Comparison of ENCODE assay signal across 1 cellular context in genomic region chr17:1716076-1716911, GRCh38.
A peak's percentile ranks its signal among the peaks of the same experiment; 100 is the strongest.
TF ChIP-seq lines count a peak whose summit lies in the region.

No MANE protein-coding gene starts in this region.

TF ChIP-seq in HEK293, 187 proteins besides CTCF, POLR2A, EP300 and RAD21 (continued from another document):
- no peak for TF ChIP-seq ZNF518A (tag by site-specific recombination; conservative IDR thresholded peaks at IDR 0.05; ENCODE audit: low read depth)
- TF ChIP-seq, protein P1, sequence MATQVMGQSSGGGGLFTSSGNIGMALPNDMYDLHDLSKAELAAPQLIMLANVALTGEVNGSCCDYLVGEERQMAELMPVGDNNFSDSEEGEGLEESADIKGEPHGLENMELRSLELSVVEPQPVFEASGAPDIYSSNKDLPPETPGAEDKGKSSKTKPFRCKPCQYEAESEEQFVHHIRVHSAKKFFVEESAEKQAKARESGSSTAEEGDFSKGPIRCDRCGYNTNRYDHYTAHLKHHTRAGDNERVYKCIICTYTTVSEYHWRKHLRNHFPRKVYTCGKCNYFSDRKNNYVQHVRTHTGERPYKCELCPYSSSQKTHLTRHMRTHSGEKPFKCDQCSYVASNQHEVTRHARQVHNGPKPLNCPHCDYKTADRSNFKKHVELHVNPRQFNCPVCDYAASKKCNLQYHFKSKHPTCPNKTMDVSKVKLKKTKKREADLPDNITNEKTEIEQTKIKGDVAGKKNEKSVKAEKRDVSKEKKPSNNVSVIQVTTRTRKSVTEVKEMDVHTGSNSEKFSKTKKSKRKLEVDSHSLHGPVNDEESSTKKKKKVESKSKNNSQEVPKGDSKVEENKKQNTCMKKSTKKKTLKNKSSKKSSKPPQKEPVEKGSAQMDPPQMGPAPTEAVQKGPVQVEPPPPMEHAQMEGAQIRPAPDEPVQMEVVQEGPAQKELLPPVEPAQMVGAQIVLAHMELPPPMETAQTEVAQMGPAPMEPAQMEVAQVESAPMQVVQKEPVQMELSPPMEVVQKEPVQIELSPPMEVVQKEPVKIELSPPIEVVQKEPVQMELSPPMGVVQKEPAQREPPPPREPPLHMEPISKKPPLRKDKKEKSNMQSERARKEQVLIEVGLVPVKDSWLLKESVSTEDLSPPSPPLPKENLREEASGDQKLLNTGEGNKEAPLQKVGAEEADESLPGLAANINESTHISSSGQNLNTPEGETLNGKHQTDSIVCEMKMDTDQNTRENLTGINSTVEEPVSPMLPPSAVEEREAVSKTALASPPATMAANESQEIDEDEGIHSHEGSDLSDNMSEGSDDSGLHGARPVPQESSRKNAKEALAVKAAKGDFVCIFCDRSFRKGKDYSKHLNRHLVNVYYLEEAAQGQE (tag by site-specific recombination; IDR thresholded peaks at IDR 0.05): peak; percentile 68
TF ChIP-seq in HEK293: peak in this region for 48.
